3 cellular contexts compared by ENCODE assay signal in the genomic region with DNA sequence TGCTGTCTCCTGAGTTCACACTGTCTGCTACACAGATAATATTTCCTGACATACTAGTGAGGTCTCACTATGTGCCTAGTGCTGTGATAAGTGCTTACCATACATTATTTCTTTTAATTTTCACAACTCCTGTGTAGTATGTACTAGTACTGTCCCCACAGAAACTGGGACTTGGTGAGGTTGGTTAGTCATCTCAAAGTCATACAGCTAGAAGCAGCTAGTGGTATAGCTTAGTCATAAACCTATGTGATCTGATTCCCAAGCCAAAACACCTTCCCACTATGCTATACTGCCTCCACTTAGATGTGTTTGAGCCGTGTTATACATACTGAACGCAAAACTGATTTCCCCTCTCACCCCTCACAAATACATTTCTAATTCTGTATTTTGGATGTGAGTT.
TF ChIP-seq lines count a peak whose summit lies in the region.

No MANE protein-coding gene starts in this region.

TF ChIP-seq in IMR-90, 13 proteins besides CTCF, POLR2A, EP300 and RAD21:
- TF ChIP-seq RFX5 (IDR thresholded peaks at IDR 0.05; ENCODE audit: low read depth, low read length) (no peak), RCOR1 (IDR thresholded peaks at IDR 0.05; ENCODE audit: insufficient replicate concordance, low read length) (no peak), NFE2L2 (IDR thresholded peaks at IDR 0.05; ENCODE audit: low read depth, low read length) (no peak), MXI1 (IDR thresholded peaks at IDR 0.05; ENCODE audit: borderline replicate concordance, low read depth, low read length) (no peak), CEBPB (IDR thresholded peaks at IDR 0.05; ENCODE audit: low read depth, low read length) (no peak), SMC3 (IDR thresholded peaks at IDR 0.05; ENCODE audit: low read depth, low read length) (no peak), FOS (IDR thresholded peaks at IDR 0.05; ENCODE audit: low read depth, low read length) (no peak), MAZ (IDR thresholded peaks at IDR 0.05; ENCODE audit: borderline replicate concordance, low read depth, low read length) (no peak)
- TF ChIP-seq, protein P1, sequence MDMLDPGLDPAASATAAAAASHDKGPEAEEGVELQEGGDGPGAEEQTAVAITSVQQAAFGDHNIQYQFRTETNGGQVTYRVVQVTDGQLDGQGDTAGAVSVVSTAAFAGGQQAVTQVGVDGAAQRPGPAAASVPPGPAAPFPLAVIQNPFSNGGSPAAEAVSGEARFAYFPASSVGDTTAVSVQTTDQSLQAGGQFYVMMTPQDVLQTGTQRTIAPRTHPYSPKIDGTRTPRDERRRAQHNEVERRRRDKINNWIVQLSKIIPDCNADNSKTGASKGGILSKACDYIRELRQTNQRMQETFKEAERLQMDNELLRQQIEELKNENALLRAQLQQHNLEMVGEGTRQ (IDR thresholded peaks at IDR 0.05; ENCODE audit: low read depth, low read length), result no peak
- TF ChIP-seq, protein P2, sequence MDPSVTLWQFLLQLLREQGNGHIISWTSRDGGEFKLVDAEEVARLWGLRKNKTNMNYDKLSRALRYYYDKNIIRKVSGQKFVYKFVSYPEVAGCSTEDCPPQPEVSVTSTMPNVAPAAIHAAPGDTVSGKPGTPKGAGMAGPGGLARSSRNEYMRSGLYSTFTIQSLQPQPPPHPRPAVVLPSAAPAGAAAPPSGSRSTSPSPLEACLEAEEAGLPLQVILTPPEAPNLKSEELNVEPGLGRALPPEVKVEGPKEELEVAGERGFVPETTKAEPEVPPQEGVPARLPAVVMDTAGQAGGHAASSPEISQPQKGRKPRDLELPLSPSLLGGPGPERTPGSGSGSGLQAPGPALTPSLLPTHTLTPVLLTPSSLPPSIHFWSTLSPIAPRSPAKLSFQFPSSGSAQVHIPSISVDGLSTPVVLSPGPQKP (IDR thresholded peaks at IDR 0.05; ENCODE audit: borderline replicate concordance, low read depth, low read length), result no peak

TF ChIP-seq in K562, 482 proteins besides CTCF, POLR2A, EP300 and RAD21 (continues in another document):
- 0 out of 2 replicates have a peak, but pooled peaks have one; percentile 13 for TF ChIP-seq FOSL1 (tag; conservative IDR thresholded peaks at IDR 0.05)
- no peak for TF ChIP-seq EZH2 (IDR thresholded peaks at IDR 0.05; ENCODE audit: borderline replicate concordance, low read depth, low read length)
- TF ChIP-seq, protein P3, sequence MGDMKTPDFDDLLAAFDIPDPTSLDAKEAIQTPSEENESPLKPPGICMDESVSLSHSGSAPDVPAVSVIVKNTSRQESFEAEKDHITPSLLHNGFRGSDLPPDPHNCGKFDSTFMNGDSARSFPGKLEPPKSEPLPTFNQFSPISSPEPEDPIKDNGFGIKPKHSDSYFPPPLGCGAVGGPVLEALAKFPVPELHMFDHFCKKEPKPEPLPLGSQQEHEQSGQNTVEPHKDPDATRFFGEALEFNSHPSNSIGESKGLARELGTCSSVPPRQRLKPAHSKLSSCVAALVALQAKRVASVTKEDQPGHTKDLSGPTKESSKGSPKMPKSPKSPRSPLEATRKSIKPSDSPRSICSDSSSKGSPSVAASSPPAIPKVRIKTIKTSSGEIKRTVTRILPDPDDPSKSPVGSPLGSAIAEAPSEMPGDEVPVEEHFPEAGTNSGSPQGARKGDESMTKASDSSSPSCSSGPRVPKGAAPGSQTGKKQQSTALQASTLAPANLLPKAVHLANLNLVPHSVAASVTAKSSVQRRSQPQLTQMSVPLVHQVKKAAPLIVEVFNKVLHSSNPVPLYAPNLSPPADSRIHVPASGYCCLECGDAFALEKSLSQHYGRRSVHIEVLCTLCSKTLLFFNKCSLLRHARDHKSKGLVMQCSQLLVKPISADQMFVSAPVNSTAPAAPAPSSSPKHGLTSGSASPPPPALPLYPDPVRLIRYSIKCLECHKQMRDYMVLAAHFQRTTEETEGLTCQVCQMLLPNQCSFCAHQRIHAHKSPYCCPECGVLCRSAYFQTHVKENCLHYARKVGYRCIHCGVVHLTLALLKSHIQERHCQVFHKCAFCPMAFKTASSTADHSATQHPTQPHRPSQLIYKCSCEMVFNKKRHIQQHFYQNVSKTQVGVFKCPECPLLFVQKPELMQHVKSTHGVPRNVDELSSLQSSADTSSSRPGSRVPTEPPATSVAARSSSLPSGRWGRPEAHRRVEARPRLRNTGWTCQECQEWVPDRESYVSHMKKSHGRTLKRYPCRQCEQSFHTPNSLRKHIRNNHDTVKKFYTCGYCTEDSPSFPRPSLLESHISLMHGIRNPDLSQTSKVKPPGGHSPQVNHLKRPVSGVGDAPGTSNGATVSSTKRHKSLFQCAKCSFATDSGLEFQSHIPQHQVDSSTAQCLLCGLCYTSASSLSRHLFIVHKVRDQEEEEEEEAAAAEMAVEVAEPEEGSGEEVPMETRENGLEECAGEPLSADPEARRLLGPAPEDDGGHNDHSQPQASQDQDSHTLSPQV (IDR thresholded peaks at IDR 0.05), result no peak
- TF ChIP-seq, protein P4, sequence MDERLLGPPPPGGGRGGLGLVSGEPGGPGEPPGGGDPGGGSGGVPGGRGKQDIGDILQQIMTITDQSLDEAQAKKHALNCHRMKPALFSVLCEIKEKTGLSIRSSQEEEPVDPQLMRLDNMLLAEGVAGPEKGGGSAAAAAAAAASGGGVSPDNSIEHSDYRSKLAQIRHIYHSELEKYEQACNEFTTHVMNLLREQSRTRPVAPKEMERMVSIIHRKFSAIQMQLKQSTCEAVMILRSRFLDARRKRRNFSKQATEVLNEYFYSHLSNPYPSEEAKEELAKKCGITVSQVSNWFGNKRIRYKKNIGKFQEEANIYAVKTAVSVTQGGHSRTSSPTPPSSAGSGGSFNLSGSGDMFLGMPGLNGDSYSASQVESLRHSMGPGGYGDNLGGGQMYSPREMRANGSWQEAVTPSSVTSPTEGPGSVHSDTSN (CRISPR knock-in tag; IDR thresholded peaks at IDR 0.05; ENCODE audit: low read depth), result no peak
- TF ChIP-seq, protein P4 (tag; conservative IDR thresholded peaks at IDR 0.05; ENCODE audit: low read depth), result no peak
- TF ChIP-seq, protein P5, sequence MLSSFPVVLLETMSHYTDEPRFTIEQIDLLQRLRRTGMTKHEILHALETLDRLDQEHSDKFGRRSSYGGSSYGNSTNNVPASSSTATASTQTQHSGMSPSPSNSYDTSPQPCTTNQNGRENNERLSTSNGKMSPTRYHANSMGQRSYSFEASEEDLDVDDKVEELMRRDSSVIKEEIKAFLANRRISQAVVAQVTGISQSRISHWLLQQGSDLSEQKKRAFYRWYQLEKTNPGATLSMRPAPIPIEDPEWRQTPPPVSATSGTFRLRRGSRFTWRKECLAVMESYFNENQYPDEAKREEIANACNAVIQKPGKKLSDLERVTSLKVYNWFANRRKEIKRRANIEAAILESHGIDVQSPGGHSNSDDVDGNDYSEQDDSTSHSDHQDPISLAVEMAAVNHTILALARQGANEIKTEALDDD (IDR thresholded peaks at IDR 0.05), result peak; percentile 81; the same call in 1 of the 2 replicates
- TF ChIP-seq, protein P6, sequence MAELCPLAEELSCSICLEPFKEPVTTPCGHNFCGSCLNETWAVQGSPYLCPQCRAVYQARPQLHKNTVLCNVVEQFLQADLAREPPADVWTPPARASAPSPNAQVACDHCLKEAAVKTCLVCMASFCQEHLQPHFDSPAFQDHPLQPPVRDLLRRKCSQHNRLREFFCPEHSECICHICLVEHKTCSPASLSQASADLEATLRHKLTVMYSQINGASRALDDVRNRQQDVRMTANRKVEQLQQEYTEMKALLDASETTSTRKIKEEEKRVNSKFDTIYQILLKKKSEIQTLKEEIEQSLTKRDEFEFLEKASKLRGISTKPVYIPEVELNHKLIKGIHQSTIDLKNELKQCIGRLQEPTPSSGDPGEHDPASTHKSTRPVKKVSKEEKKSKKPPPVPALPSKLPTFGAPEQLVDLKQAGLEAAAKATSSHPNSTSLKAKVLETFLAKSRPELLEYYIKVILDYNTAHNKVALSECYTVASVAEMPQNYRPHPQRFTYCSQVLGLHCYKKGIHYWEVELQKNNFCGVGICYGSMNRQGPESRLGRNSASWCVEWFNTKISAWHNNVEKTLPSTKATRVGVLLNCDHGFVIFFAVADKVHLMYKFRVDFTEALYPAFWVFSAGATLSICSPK (IDR thresholded peaks at IDR 0.05; ENCODE audit: borderline replicate concordance), result no peak
- TF ChIP-seq SRSF1 (IDR thresholded peaks at IDR 0.05; ENCODE audit: low read depth, low read length), result no peak
- TF ChIP-seq KDM5B (IDR thresholded peaks at IDR 0.05; ENCODE audit: insufficient replicate concordance, low read depth, low read length), result no peak
- no peak for TF ChIP-seq CREM (IDR thresholded peaks at IDR 0.05; ENCODE audit: low read depth)
- TF ChIP-seq HDAC2 (IDR thresholded peaks at IDR 0.05), result no peak

TF ChIP-seq in HepG2, 621 proteins besides CTCF, POLR2A, EP300 and RAD21:
- TF ChIP-seq KAT8 (CRISPR knock-in tag; IDR thresholded peaks at IDR 0.05), result no peak
